In the genomic region with DNA sequence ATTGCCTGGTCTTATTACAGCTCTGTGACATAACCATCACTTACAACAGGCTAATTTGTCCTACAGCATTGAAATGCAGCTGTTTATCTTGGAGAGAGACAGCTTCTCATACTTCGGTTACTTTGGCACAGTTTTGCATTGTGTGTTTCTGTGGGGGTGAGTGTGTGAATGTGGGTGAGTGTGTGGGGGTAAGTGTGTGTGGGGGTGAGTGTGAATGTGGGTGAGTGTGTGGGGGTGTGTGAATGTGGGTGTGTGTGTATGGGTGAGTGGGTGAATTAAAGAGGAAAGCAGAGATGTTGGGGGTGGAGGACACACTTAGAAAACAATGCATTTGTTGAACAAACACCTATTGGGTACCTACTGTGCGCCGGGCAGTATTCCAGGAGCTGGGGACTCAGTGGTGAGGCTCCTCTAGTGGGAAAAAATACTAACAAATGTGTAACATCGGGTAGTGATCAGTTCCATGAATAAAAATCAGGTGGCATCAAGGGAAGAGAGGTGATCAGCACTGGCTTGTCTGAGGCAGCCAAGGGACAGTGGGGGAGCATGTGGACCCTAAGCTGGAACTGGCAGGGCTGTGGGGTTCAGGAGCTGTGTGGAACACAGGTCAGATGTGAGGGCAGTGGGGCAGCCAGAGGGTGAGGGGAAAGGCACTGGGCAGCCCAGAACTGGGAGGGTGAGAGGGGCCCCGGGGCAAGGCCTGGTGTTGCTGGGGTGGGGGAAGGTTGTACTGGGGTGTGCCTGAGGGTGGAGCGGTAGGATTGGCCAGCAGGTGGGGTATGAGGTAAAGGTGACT, we compare ENCODE assay signal across 17 cellular contexts. TPM values are rescaled to one million over a fixed set of nuclear protein-coding genes. Genes with fewer than 3 reads are reported as not detected.
DNase-seq lines count a peak whose midpoint lies in the region; ATAC-seq and TF ChIP-seq lines count a peak whose summit lies in the region.
"Had no signal": no experiment of that assay in that cellular context is flagged by ENCODE, and none has a peak within 500 bp of the region (broad histone marks: within the 10 kb centered on the region; RNA-seq: fewer than 3 reads in every experiment).

No MANE protein-coding gene starts in this region.

- H4K20me1 ChIP-seq in PC-3 (ENCODE audit: low read length), result no peaks in the 10 kb centered on the region

- DNase-seq in PC-3 (no peak), foreskin keratinocyte (no peak), caudate nucleus (lab: John Stamatoyannopoulos, UW) (no peak)
- DNase-seq in stimulated activated naive CD8-positive, alpha-beta T cell treated with anti-CD3 and anti-CD28 coated beads, Interleukin-15, Interleukin-2, amounts not matched to agents 100 U/mL and 50 U/mL, for 24 hours, result no peak
- no peak for DNase-seq in stimulated activated CD8-positive, alpha-beta memory T cell treated with anti-CD3 and anti-CD28 coated beads, Interleukin-4, amount 100 ng/mL, for 48 hours
- DNase-seq: activated CD4-positive, alpha-beta memory T cell treated with anti-CD3 and anti-CD28 coated beads for 36 hours; activated effector memory CD4-positive, alpha-beta T cell treated with anti-CD3 and anti-CD28 coated beads, Interleukin-2, amount 50 U/mL, for 16 hours; effector CD4-positive, alpha-beta T cell; naive thymus-derived CD8-positive, alpha-beta T cell; NCI-H187 treated with DMSO at 0.1 percent for 48 hours; NCI-H774; right cardiac atrium; stimulated activated CD4-positive, alpha-beta T cell treated with anti-CD3 and anti-CD28 coated beads, Interleukin-4, amount 100 ng/mL, for 4 hours; stimulated activated naive CD4-positive, alpha-beta T cell; T1000 had no signal

- H3K4me2 ChIP-seq in PC-3 (ENCODE audit: low read length), result no peak overlapping the region

- intact Hi-C loops in PC-3 (cut with micrococcal nuclease), result no loop called here

- no peak overlapping the region for H3K9ac ChIP-seq in PC-3 (ENCODE audit: low read length)

- H3K9me3 ChIP-seq in PC-3 (ENCODE audit: low read length), result no peaks in the 10 kb centered on the region

- H3K9me2 ChIP-seq in PC-3 (replicated peaks; ENCODE audit: low read length), result no peaks in the 10 kb centered on the region

- ATAC-seq in PC-3 (no peak), foreskin keratinocyte (peak; percentile 35), GM18498 (IDR thresholded peaks at IDR 0.05; ENCODE audit: unreplicated experiment) (no peak)
- peak; percentile 16 for ATAC-seq in stimulated activated naive CD8-positive, alpha-beta T cell treated with anti-CD3 and anti-CD28 coated beads, Interleukin-15, Interleukin-2, amounts not matched to agents 100 U/mL and 50 U/mL, for 24 hours
- ATAC-seq: naive thymus-derived CD8-positive, alpha-beta T cell had no signal

- H3K4me1 ChIP-seq in PC-3 (ENCODE audit: insufficient read depth, low read length), result no peaks in the 10 kb centered on the region
- no peaks in the 10 kb centered on the region for H3K4me1 ChIP-seq in foreskin keratinocyte

- no peaks in the 10 kb centered on the region for H3F3A ChIP-seq in PC-3 (ENCODE audit: low read length, unreplicated experiment)

- peaks cover 19% of the 10 kb centered on the region for H3K36me3 ChIP-seq in PC-3 (ENCODE audit: low read depth, low read length)

- CTCF ChIA-PET in PC-3 (lab: Charles Lee), result interaction anchor here (0.5 kb wide), 1 partner anchor 32 kb away, joined by 9 read pairs; no protein-coding TSS in a partner anchor

- POLR2A ChIA-PET in PC-3 (lab: Charles Lee; ENCODE audit: unreplicated experiment), result no interaction called here

- H3K4me3 ChIP-seq in PC-3 (ENCODE audit: low read length), result no peak overlapping the region

- H3K27me3 ChIP-seq in PC-3 (ENCODE audit: low read length), result no peaks in the 10 kb centered on the region
- no peaks in the 10 kb centered on the region for H3K27me3 ChIP-seq in foreskin keratinocyte

- H3K79me2 ChIP-seq in PC-3 (ENCODE audit: low read length), result no peaks in the 10 kb centered on the region

- peak; percentile 8 for TF ChIP-seq POLR2A in GM19099 (IDR thresholded peaks at IDR 0.05; ENCODE audit: extremely low read depth, insufficient read length, low read depth)

- H3K27ac ChIP-seq in PC-3 (ENCODE audit: low read length) (no peak overlapping the region), foreskin keratinocyte (no peak overlapping the region), caudate nucleus (ENCODE audit: low read depth, low read length) (no peak overlapping the region)

- H2AFZ ChIP-seq in PC-3 (ENCODE audit: low read length), result no peak overlapping the region

- BruUV-seq in PC-3 (replicated peaks; lab: Mats Ljungman, UMichigan), result no TSS peak

- TF ChIP-seq CTCF in PC-3 (conservative IDR thresholded peaks at IDR 0.05; ENCODE audit: low read depth, low read length) (peak; percentile 25; the same call in 1 of the 2 replicates), foreskin keratinocyte (conservative IDR thresholded peaks at IDR 0.05) (peak; percentile 31)

RNA-seq across cellular contexts. Expression of a gene that starts 44.1 kb away (rescaled TPM):
- total RNA-seq in PC-3 (2014; rRNA removed) (0.17 TPM in 1 of 2 replicates, not detected in the other), foreskin keratinocyte (0.44 and 0.63 TPM in 2 replicates)
- 0.56 and 0.77 TPM in 2 replicates for polyA plus RNA-seq in foreskin keratinocyte

Comparison
In these comparisons a context has a peak if more than half of its experiments do, and no peak if none do; other contexts are left out.
1. ATAC-seq: peak in foreskin keratinocyte (single experiment) and stimulated activated naive CD8-positive, alpha-beta T cell treated with anti-CD3 and anti-CD28 coated beads, Interleukin-15, Interleukin-2, amounts not matched to agents 100 U/mL and 50 U/mL, for 24 hours (single experiment); none in PC-3 (single experiment) and GM18498 (single experiment).